In genomic region chr1:24773618-24774017, GRCh38 we compare ENCODE assay signal across 29 cellular contexts.
"Had no signal": no experiment of that assay in that cellular context is flagged by ENCODE, and none has a peak within 500 bp of the region (broad histone marks: within the 10 kb centered on the region; RNA-seq: fewer than 3 reads in every experiment).

No MANE protein-coding gene starts in this region.

- H3K4me3 ChIP-seq: body of pancreas, colonic mucosa, dorsolateral prefrontal cortex, thyroid gland, upper lobe of right lung had no signal

- DNase-seq: activated CD4-positive, alpha-beta T cell treated with anti-CD3 and anti-CD28 coated beads for 36 hours; activated CD4-positive, CD25-positive, alpha-beta regulatory T cell; activated CD8-positive, alpha-beta memory T cell treated with anti-CD3 and anti-CD28 coated beads, Interleukin-2, amount 10 ng/mL, durations not matched to agents 7 days and 5 days; activated CD8-positive, alpha-beta T cell treated with anti-CD3 and anti-CD28 coated beads, Interleukin-2, amount 10 ng/mL, durations not matched to agents 7 days and 5 days; activated T-cell treated with anti-CD3 and anti-CD28 coated beads, Interleukin-2, amount 50 U/mL, for 48 hours; body of pancreas; colonic mucosa; dorsolateral prefrontal cortex; effector memory CD8-positive, alpha-beta T cell; erythroblast; foreskin fibroblast; head of caudate nucleus; hippocampal formation; left cardiac atrium; left ventricle myocardium superior; small intestine; stimulated activated CD4-positive, alpha-beta T cell treated with anti-CD3 and anti-CD28 coated beads, Interleukin-4, amount 100 ng/mL, for 4 hours; stimulated activated CD8-positive, alpha-beta memory T cell treated with anti-CD3 and anti-CD28 coated beads, Interleukin-4, amount 100 ng/mL, for 48 hours; stimulated activated naive CD8-positive, alpha-beta T cell treated with anti-CD3 and anti-CD28 coated beads, Interleukin-15, amount 100 ng/mL, for 72 hours; substantia nigra; thyroid gland; upper lobe of right lung had no signal

- H3K27me3 ChIP-seq: body of pancreas, colonic mucosa, dorsolateral prefrontal cortex, thyroid gland, upper lobe of right lung had no signal

- H3K27ac ChIP-seq: body of pancreas, colonic mucosa, dorsolateral prefrontal cortex, thyroid gland, upper lobe of right lung had no signal

- H3K4me1 ChIP-seq: colonic mucosa had no signal

- H3K9me3 ChIP-seq: body of pancreas, colonic mucosa, thyroid gland, upper lobe of right lung had no signal

- H3K27ac Mint-ChIP-seq: activated CD4-positive, alpha-beta T cell treated with anti-CD3 and anti-CD28 coated beads for 36 hours; activated CD8-positive, alpha-beta memory T cell treated with anti-CD3 and anti-CD28 coated beads, Interleukin-2, amount 10 ng/mL, durations not matched to agents 7 days and 5 days; activated CD8-positive, alpha-beta T cell treated with anti-CD3 and anti-CD28 coated beads, Interleukin-2, amount 10 ng/mL, durations not matched to agents 7 days and 5 days; activated naive CD4-positive, alpha-beta T cell treated with anti-CD3 and anti-CD28 coated beads, Interleukin-2, amount 50 U/mL, for 72 hours; activated T-helper 2 cell treated with anti-CD3 and anti-CD28 coated beads, Interferon-gamma antibody, Interleukin-2, Interleukin-4, amounts not matched to agents 10 μg/mL and 5 μg/mL and 100 μg/mL, durations not matched to agents 14 hours and 24 hours and 36 hours; effector memory CD8-positive, alpha-beta T cell; stimulated activated memory B cell treated with anti-CD40 and anti-IgM and Interleukin-4, amounts not matched to agents 10 μg/mL and 1 μg/mL and 100 μg/mL, for 72 hours; stimulated activated naive CD8-positive, alpha-beta T cell treated with anti-CD3 and anti-CD28 coated beads, Interleukin-15, amount 100 ng/mL, for 72 hours; T-helper 2 cell treated with Interferon-gamma antibody and Interleukin-4, amounts not matched to agents 5 μg/mL and 100 μg/mL, for 36 hours had no signal

- H3K36me3 ChIP-seq: colonic mucosa, thyroid gland, upper lobe of right lung had no signal

- H3K36me3 Mint-ChIP-seq: activated CD8-positive, alpha-beta memory T cell treated with anti-CD3 and anti-CD28 coated beads, Interleukin-2, amount 10 ng/mL, durations not matched to agents 7 days and 5 days; activated naive CD4-positive, alpha-beta T cell treated with anti-CD3 and anti-CD28 coated beads, Interleukin-2, amount 50 U/mL, for 72 hours had no signal

- H3K4me3 Mint-ChIP-seq: activated CD4-positive, alpha-beta T cell treated with anti-CD3 and anti-CD28 coated beads for 36 hours; activated CD8-positive, alpha-beta memory T cell treated with anti-CD3 and anti-CD28 coated beads, Interleukin-2, amount 10 ng/mL, durations not matched to agents 7 days and 5 days; activated CD8-positive, alpha-beta T cell treated with anti-CD3 and anti-CD28 coated beads, Interleukin-2, amount 10 ng/mL, durations not matched to agents 7 days and 5 days; effector memory CD8-positive, alpha-beta T cell; nephron; stimulated activated memory B cell treated with anti-CD40 and anti-IgM and Interleukin-4, amounts not matched to agents 10 μg/mL and 1 μg/mL and 100 μg/mL, for 72 hours; stimulated activated naive CD8-positive, alpha-beta T cell treated with anti-CD3 and anti-CD28 coated beads, Interleukin-15, amount 100 ng/mL, for 72 hours; T-helper 2 cell treated with Interferon-gamma antibody and Interleukin-4, amounts not matched to agents 5 μg/mL and 100 μg/mL, for 36 hours had no signal

- ATAC-seq: activated CD4-positive, alpha-beta T cell treated with anti-CD3 and anti-CD28 coated beads for 36 hours; activated CD8-positive, alpha-beta memory T cell treated with anti-CD3 and anti-CD28 coated beads, Interleukin-2, amount 10 ng/mL, durations not matched to agents 7 days and 5 days; activated CD8-positive, alpha-beta T cell treated with anti-CD3 and anti-CD28 coated beads, Interleukin-2, amount 10 ng/mL, durations not matched to agents 7 days and 5 days; activated naive CD4-positive, alpha-beta T cell treated with anti-CD3 and anti-CD28 coated beads, Interleukin-2, amount 50 U/mL, for 72 hours; body of pancreas; effector memory CD8-positive, alpha-beta T cell; left cardiac atrium; left ventricle myocardium superior; sciatic nerve; stimulated activated memory B cell treated with anti-CD40 and anti-IgM and Interleukin-4, amounts not matched to agents 10 μg/mL and 1 μg/mL and 100 μg/mL, for 72 hours; stimulated activated naive CD8-positive, alpha-beta T cell treated with anti-CD3 and anti-CD28 coated beads, Interleukin-15, amount 100 ng/mL, for 72 hours; upper lobe of right lung had no signal

- H3K9me3 Mint-ChIP-seq: activated naive CD4-positive, alpha-beta T cell treated with anti-CD3 and anti-CD28 coated beads, Interleukin-2, amount 50 U/mL, for 72 hours; activated T-helper 2 cell treated with anti-CD3 and anti-CD28 coated beads, Interferon-gamma antibody, Interleukin-2, Interleukin-4, amounts not matched to agents 10 μg/mL and 5 μg/mL and 100 μg/mL, durations not matched to agents 14 hours and 24 hours and 36 hours; effector memory CD8-positive, alpha-beta T cell; nephron; stimulated activated memory B cell treated with anti-CD40 and anti-IgM and Interleukin-4, amounts not matched to agents 10 μg/mL and 1 μg/mL and 100 μg/mL, for 72 hours; stimulated activated naive CD8-positive, alpha-beta T cell treated with anti-CD3 and anti-CD28 coated beads, Interleukin-15, amount 100 ng/mL, for 72 hours; T-helper 2 cell treated with Interferon-gamma antibody and Interleukin-4, amounts not matched to agents 5 μg/mL and 100 μg/mL, for 36 hours had no signal

- H3K27me3 Mint-ChIP-seq: activated CD4-positive, alpha-beta T cell treated with anti-CD3 and anti-CD28 coated beads for 36 hours; effector memory CD8-positive, alpha-beta T cell; progenitor cell of endocrine pancreas; stimulated activated memory B cell treated with anti-CD40 and anti-IgM and Interleukin-4, amounts not matched to agents 10 μg/mL and 1 μg/mL and 100 μg/mL, for 72 hours; stimulated activated naive CD8-positive, alpha-beta T cell treated with anti-CD3 and anti-CD28 coated beads, Interleukin-15, amount 100 ng/mL, for 72 hours had no signal
